In the genomic region with DNA sequence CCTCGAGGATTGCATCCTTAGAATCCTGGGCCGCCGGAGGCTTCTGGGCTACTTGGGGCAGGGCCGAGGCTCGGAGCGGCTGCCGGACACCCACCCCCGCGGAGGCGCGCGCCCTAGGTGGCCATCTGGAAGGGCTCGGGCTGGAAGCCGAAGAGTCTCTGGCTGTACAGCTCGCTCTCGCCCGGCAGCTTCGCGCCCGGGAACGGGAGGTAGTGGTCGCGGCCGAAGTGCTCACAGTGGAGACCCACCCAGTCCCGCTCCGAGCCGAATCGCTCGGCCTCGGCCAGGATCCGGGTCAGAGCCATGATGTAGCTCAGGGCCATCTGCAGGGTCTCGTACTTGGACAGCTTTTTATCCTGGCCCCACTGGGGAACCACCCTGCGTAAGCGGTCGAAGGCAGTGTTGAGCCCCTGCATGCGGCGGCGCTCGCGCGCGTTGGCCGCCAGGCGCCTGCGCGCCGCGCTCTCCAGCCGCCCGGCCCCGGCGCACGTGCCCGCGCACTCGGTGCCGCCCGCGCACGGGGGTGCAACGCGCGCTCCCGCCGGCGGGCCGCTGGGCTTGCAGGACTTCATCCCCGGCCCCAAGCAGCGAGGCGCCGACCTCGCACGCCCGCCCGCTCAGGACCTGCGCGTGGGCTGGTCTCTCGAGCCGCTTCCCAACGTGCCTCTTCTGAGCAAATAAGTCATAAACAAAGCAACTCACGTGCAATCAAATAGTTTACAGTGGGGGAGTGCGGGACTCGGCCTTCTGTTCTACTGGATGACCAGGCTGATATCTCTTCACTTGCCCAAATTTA, we compare ENCODE assay signal across 8 cellular contexts. TPM values are rescaled to one million over a fixed set of nuclear protein-coding genes. Genes with fewer than 3 reads are reported as not detected.
A peak's percentile ranks its signal among the peaks of the same experiment; 100 is the strongest.
DNase-seq lines count a peak whose midpoint lies in the region; ATAC-seq, FAIRE-seq and TF ChIP-seq lines count a peak whose summit lies in the region.

No MANE protein-coding gene starts in this region.

- no peak overlapping the region for H4K5ac ChIP-seq in mesendoderm (ENCODE audit: low read length)

- no peak overlapping the region for H2AK5ac ChIP-seq in mesendoderm (ENCODE audit: low read length)

- H3K23ac ChIP-seq in mesendoderm (ENCODE audit: low read length), result no peak overlapping the region

- TF ChIP-seq EP300 in A549 (IDR thresholded peaks at IDR 0.05), result no peak

- H3K9me3 ChIP-seq in A549, result no peaks in the 10 kb centered on the region

- H3K4me3 ChIP-seq in A549 (peak overlapping the region; percentile 51), mesendoderm (ENCODE audit: low read length) (peak overlapping the region; percentile 50)

- peaks cover 3% of the 10 kb centered on the region for H3K27me3 ChIP-seq in mesendoderm (ENCODE audit: insufficient read depth, low read length, poor library complexity)

- no peak for FAIRE-seq in A549 (lab: Jason Lieb, UNC)

- no peaks in the 10 kb centered on the region for H3K79me2 ChIP-seq in mesendoderm (ENCODE audit: control insufficient read depth, insufficient read depth, low read length)

- TF ChIP-seq CTCF in A549 (IDR thresholded peaks at IDR 0.05) (peak; percentile 38), endothelial cell (IDR thresholded peaks at IDR 0.05; ENCODE audit: unreplicated experiment) (no peak)

- peak overlapping the region; percentile 94 for H3K56ac ChIP-seq in mesendoderm (ENCODE audit: low read length)

- peaks cover 11% of the 10 kb centered on the region for H3K4me1 ChIP-seq in A549
- H3K4me1 ChIP-seq in mesendoderm (ENCODE audit: control insufficient read depth, low read depth, low read length), result no peaks in the 10 kb centered on the region

- H3K27ac ChIP-seq in A549 (peak overlapping the region; percentile 81 to 96), mesendoderm (ENCODE audit: low read depth, low read length) (no peak overlapping the region)

- peak; percentile 84 to 92 for DNase-seq in A549 (ENCODE audit: low read depth in 1 of 2, low spot score in 1 of 2)
- peak; percentile 54 to 76 for DNase-seq in NCI-H1930 (lab: John Stamatoyannopoulos, UW)
- DNase-seq in activated CD4-positive, alpha-beta T cell treated with anti-CD3 and anti-CD28 coated beads, Interleukin-2, amount 50 U/mL, for 1 hour, result peak; percentile 2
- peak; percentile 76 for DNase-seq in endothelial cell (ENCODE audit: low spot score)
- peak; percentile 85 for DNase-seq in mesendoderm
- peak; percentile 20 to 35 for DNase-seq in stimulated activated CD8-positive, alpha-beta memory T cell treated with anti-CD3 and anti-CD28 coated beads, Interleukin-2, amount 100 ng/mL, for 48 hours (ENCODE audit: low read depth in 2 of 2)

- H3K4ac ChIP-seq in mesendoderm (ENCODE audit: low read depth, low read length), result no peak overlapping the region

- POLR2A ChIA-PET in A549 (lab: Yijun Ruan, JAX), result interaction anchor here (0.5 to 2.0 kb wide), 12 partner anchors 9 to 1036 kb away, joined by 3 to 22 read pairs (median 4); partner anchors contain the start of genes HNRNPH3 and PBLD

- H3K79me1 ChIP-seq in mesendoderm (ENCODE audit: low read length), result no peaks in the 10 kb centered on the region

- CTCF ChIA-PET in A549 (lab: Yijun Ruan, JAX), result interaction anchor here (0.7 to 10.3 kb wide), 15 partner anchors 8 to 140 kb away, joined by 3 to 63 read pairs (median 5); no protein-coding TSS in a partner anchor

- H3K4me1 Mint-ChIP-seq in endothelial cell (ENCODE audit: unreplicated experiment), result peaks cover 4% of the 10 kb centered on the region

- peak; percentile 73 for TF ChIP-seq POLR2A in A549 (IDR thresholded peaks at IDR 0.05; ENCODE audit: low read length)

- H3K27ac Mint-ChIP-seq in endothelial cell (ENCODE audit: unreplicated experiment), result no peak overlapping the region

- no peaks in the 10 kb centered on the region for H3K9me3 Mint-ChIP-seq in endothelial cell (ENCODE audit: unreplicated experiment)

- H3K18ac ChIP-seq in mesendoderm (ENCODE audit: low read length), result peak overlapping the region; percentile 8

- TF ChIP-seq RAD21 in A549 (conservative IDR thresholded peaks at IDR 0.05 in 1 of 2, IDR thresholded peaks at IDR 0.05 in 1 of 2), result no peak

- peak overlapping the region; percentile 78 for H3K9ac ChIP-seq in mesendoderm (ENCODE audit: low read length)

- no peaks in the 10 kb centered on the region for H3K36me3 Mint-ChIP-seq in endothelial cell (ENCODE audit: low read depth, unreplicated experiment)

- H2BK15ac ChIP-seq in mesendoderm (replicated peaks; ENCODE audit: low read depth), result no peak overlapping the region

- no peaks in the 10 kb centered on the region for H3K27me3 Mint-ChIP-seq in endothelial cell (ENCODE audit: unreplicated experiment)

- WGBS in A549 (ENCODE audit: missing lambda C conversion rate), result 3% methylated on average over 38 of the region's 83 CpGs
- WGBS in mesendoderm (ENCODE audit: extremely low coverage, insufficient coverage, low lambda C conversion rate), result no CpG with 5 or more reads among the region's 83 CpGs

- H3K4me2 ChIP-seq in A549 (peak overlapping the region; percentile 80), mesendoderm (ENCODE audit: low read length) (peak overlapping the region; percentile 98)

- H2BK120ac ChIP-seq in mesendoderm (ENCODE audit: low read depth, low read length), result no peak overlapping the region

- no peaks in the 10 kb centered on the region for H3K36me3 ChIP-seq in mesendoderm (ENCODE audit: control insufficient read depth, insufficient read depth, low read length)

- H2BK5ac ChIP-seq in mesendoderm (ENCODE audit: low read length), result no peak overlapping the region

- ATAC-seq in A549, result peak; percentile 95 to 97
- ATAC-seq in GM18498 (IDR thresholded peaks at IDR 0.05; ENCODE audit: unreplicated experiment), result peak; percentile 89
- ATAC-seq in HG02938 (IDR thresholded peaks at IDR 0.05; ENCODE audit: unreplicated experiment), result peak; percentile 73

- H3K4me3 Mint-ChIP-seq in endothelial cell (ENCODE audit: unreplicated experiment), result peak overlapping the region; percentile 83

- H4K8ac ChIP-seq in mesendoderm (ENCODE audit: low read depth, low read length), result no peak overlapping the region

TF ChIP-seq in A549, 52 proteins besides CTCF, POLR2A, EP300 and RAD21 (continues in another document):
- TF ChIP-seq PHF8 (IDR thresholded peaks at IDR 0.05; ENCODE audit: borderline replicate concordance, low read depth), result peak; percentile 52; the same call in 1 of the 2 replicates
- TF ChIP-seq ZFP36 (IDR thresholded peaks at IDR 0.05; ENCODE audit: borderline replicate concordance, partially characterized antibody), result no peak
- TF ChIP-seq, protein P1, sequence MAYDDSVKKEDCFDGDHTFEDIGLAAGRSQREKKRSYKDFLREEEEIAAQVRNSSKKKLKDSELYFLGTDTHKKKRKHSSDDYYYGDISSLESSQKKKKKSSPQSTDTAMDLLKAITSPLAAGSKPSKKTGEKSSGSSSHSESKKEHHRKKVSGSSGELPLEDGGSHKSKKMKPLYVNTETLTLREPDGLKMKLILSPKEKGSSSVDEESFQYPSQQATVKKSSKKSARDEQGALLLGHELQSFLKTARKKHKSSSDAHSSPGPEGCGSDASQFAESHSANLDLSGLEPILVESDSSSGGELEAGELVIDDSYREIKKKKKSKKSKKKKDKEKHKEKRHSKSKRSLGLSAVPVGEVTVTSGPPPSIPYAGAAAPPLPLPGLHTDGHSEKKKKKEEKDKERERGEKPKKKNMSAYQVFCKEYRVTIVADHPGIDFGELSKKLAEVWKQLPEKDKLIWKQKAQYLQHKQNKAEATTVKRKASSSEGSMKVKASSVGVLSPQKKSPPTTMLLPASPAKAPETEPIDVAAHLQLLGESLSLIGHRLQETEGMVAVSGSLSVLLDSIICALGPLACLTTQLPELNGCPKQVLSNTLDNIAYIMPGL (CRISPR knock-in tag; IDR thresholded peaks at IDR 0.05; ENCODE audit: borderline replicate concordance), result 0 out of 2 replicates have a peak, but pooled peaks have one; percentile 37
- TF ChIP-seq CBX8 (IDR thresholded peaks at IDR 0.05), result no peak
- TF ChIP-seq MYC (IDR thresholded peaks at IDR 0.05; ENCODE audit: borderline replicate concordance, low read length), result no peak; the same call in 1 of the 2 replicates
- TF ChIP-seq RNF2 (IDR thresholded peaks at IDR 0.05; ENCODE audit: borderline replicate concordance, low read depth), result peak; percentile 83; the same call in 1 of the 2 replicates
- TF ChIP-seq SMC3 (IDR thresholded peaks at IDR 0.05), result 0 out of 3 replicates have a peak, but pooled peaks have one; percentile 20
- peak; percentile 57; the same call in 1 of the 2 replicates for TF ChIP-seq ZSCAN20 (CRISPR knock-in tag; IDR thresholded peaks at IDR 0.05)
- TF ChIP-seq, protein P2, sequence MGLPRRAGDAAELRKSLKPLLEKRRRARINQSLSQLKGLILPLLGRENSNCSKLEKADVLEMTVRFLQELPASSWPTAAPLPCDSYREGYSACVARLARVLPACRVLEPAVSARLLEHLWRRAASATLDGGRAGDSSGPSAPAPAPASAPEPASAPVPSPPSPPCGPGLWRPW (IDR thresholded peaks at IDR 0.05), result no peak
- TF ChIP-seq, protein P3, sequence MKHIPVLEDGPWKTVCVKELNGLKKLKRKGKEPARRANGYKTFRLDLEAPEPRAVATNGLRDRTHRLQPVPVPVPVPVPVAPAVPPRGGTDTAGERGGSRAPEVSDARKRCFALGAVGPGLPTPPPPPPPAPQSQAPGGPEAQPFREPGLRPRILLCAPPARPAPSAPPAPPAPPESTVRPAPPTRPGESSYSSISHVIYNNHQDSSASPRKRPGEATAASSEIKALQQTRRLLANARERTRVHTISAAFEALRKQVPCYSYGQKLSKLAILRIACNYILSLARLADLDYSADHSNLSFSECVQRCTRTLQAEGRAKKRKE (CRISPR knock-in tag; IDR thresholded peaks at IDR 0.05; ENCODE audit: low read depth), result 0 out of 2 replicates have a peak, but pooled peaks have one; percentile 13
- TF ChIP-seq TP53 (CRISPR knock-in tag; IDR thresholded peaks at IDR 0.05), result peak; percentile 64; the same call in 1 of the 2 replicates
- TF ChIP-seq E2F6 (IDR thresholded peaks at IDR 0.05; ENCODE audit: borderline replicate concordance, low read depth), result peak; percentile 96
- peak; percentile 42; the same call in 1 of the 2 replicates for TF ChIP-seq HOXB5 (CRISPR knock-in tag; IDR thresholded peaks at IDR 0.05)

RNA-seq across cellular contexts. Expression of gene ATOH7, which starts 0.6 kb away (rescaled TPM):
- polyA plus RNA-seq in A549 (2011; rRNA removed) (0.16 and 0.27 TPM in 2 replicates), A549 (2017; fragmentation: RNase III; extraction: RNeasy Plus Mini Kit Qiagen cat#74134 plus additional on column Dnase treatment) (0.08 to 0.18 TPM (median 0.09 TPM) in 3 replicates)
- polyA plus RNA-seq in A549 (2012; cell fraction: cytosol; rRNA removed), result 0.41 and 0.47 TPM in 2 replicates
- polyA plus RNA-seq in A549 (2012; cell fraction: nucleus; rRNA removed), result 0.43 TPM in 2 replicates
- polyA minus RNA-seq in A549 (2011; rRNA and poly(A)+ RNA removed), result not detected in 2 replicates
- 0.23 TPM for total RNA-seq in endothelial cell (ENCODE audit: unreplicated experiment)
- 0.14 TPM for polyA plus RNA-seq in mesendoderm (2013, experiment 1 of 2)
- polyA plus RNA-seq in mesendoderm (2013, experiment 2 of 2), result 0.27 TPM

Comparison
In these comparisons a context has a peak if more than half of its experiments do, and no peak if none do; other contexts are left out.
1. DNase-seq: peak in every context shown above with its lines; median percentile 88 in A549; 85 in mesendoderm; 76 in endothelial cell; 65 in NCI-H1930; 28 in stimulated activated CD8-positive, alpha-beta memory T cell treated with anti-CD3 and anti-CD28 coated beads, Interleukin-2, amount 100 ng/mL, for 48 hours; 2 in activated CD4-positive, alpha-beta T cell treated with anti-CD3 and anti-CD28 coated beads, Interleukin-2, amount 50 U/mL, for 1 hour.